16 cellular contexts compared by ENCODE assay signal in the genomic region with DNA sequence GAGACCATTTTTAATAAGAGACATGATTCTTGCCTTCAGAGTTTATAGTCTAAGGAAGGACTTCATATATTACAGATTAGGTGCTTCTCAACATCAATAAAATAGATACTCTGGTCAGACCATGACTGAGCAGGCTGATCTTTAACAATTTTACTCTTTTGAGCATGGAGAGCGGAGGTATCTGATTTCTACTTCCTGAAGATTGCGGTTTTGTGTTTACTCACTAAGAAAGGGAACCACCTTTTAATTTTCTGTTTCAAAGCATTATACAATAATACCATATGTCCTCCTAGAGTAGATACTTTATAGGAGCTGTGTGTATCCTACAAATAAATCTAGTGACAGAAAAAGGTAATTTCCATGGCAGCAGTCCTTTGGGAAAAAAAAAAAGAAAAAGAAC.
"Had no signal": no experiment of that assay in that cellular context is flagged by ENCODE, and none has a peak within 500 bp of the region (broad histone marks: within the 10 kb centered on the region; RNA-seq: fewer than 3 reads in every experiment).

No MANE protein-coding gene starts in this region.

- H3K4me3 Mint-ChIP-seq: activated naive CD8-positive, alpha-beta T cell treated with anti-CD3 and anti-CD28 coated beads, Interleukin-2, amount 50 U/mL, for 24 hours; activated T-cell treated with anti-CD3 and anti-CD28 coated beads, Interleukin-2, amount 50 U/mL, for 24 hours; neural crest cell; stimulated activated naive CD8-positive, alpha-beta T cell treated with anti-CD3 and anti-CD28 coated beads, Interleukin-15, Interleukin-2, amounts not matched to agents 100 ng/mL and 50 ng/mL, for 24 hours had no signal

- H3K36me3 ChIP-seq: gastrocnemius medialis, left lung, ovary, upper lobe of right lung had no signal

- H3K27ac ChIP-seq: gastrocnemius medialis, heart right ventricle, left lung, ovary, testis, upper lobe of right lung had no signal

- ATAC-seq: activated naive CD8-positive, alpha-beta T cell treated with anti-CD3 and anti-CD28 coated beads, Interleukin-2, amount 50 U/mL, for 24 hours; gastrocnemius medialis; heart right ventricle; left lung; upper lobe of right lung had no signal

- H3K9me3 Mint-ChIP-seq: activated naive CD8-positive, alpha-beta T cell treated with anti-CD3 and anti-CD28 coated beads, Interleukin-2, amount 50 U/mL, for 24 hours; activated T-cell treated with anti-CD3 and anti-CD28 coated beads, Interleukin-2, amount 50 U/mL, for 24 hours; stimulated activated naive CD8-positive, alpha-beta T cell treated with anti-CD3 and anti-CD28 coated beads, Interleukin-15, Interleukin-2, amounts not matched to agents 100 ng/mL and 50 ng/mL, for 24 hours had no signal

- H3K9me3 ChIP-seq: gastrocnemius medialis, heart right ventricle, left lung, ovary, testis, upper lobe of right lung had no signal

- H3K4me1 ChIP-seq: left lung, testis, upper lobe of right lung had no signal

- H3K4me1 Mint-ChIP-seq: neural crest cell had no signal

- H3K27me3 Mint-ChIP-seq: activated naive CD8-positive, alpha-beta T cell treated with anti-CD3 and anti-CD28 coated beads, Interleukin-2, amount 50 U/mL, for 24 hours; stimulated activated naive CD8-positive, alpha-beta T cell treated with anti-CD3 and anti-CD28 coated beads, Interleukin-15, Interleukin-2, amounts not matched to agents 100 ng/mL and 50 ng/mL, for 24 hours had no signal

- H3K27ac Mint-ChIP-seq: activated naive CD8-positive, alpha-beta T cell treated with anti-CD3 and anti-CD28 coated beads, Interleukin-2, amount 50 U/mL, for 24 hours; activated T-cell treated with anti-CD3 and anti-CD28 coated beads, Interleukin-2, amount 50 U/mL, for 24 hours; stimulated activated naive CD8-positive, alpha-beta T cell treated with anti-CD3 and anti-CD28 coated beads, Interleukin-15, Interleukin-2, amounts not matched to agents 100 ng/mL and 50 ng/mL, for 24 hours had no signal

- H3K27me3 ChIP-seq: gastrocnemius medialis, ovary, testis, upper lobe of right lung had no signal

- H3K4me3 ChIP-seq: gastrocnemius medialis, heart right ventricle, left lung, ovary, testis, upper lobe of right lung had no signal

- DNase-seq: activated CD4-positive, alpha-beta T cell treated with anti-CD3 and anti-CD28 coated beads, Interleukin-2, amount 50 U/mL, for 1 hour; activated effector memory CD4-positive, alpha-beta T cell treated with anti-CD3 and anti-CD28 coated beads, Interleukin-2, amount 50 U/mL, for 16 hours; activated naive CD8-positive, alpha-beta T cell treated with anti-CD3 and anti-CD28 coated beads, Interleukin-2, amount 50 U/mL, for 24 hours; activated T-cell treated with anti-CD3 and anti-CD28 coated beads, Interleukin-2, amount 50 U/mL, for 24 hours; effector CD4-positive, alpha-beta T cell; gastrocnemius medialis; heart right ventricle; islet precursor cell; left lung; ovary; stimulated activated CD4-positive, alpha-beta T cell treated with anti-CD3 and anti-CD28 coated beads, Interleukin-12 subunit alpha, Interleukin-12 subunit beta, amount 100 ng/mL, for 4 hours; stimulated activated CD4-positive, alpha-beta T cell treated with anti-CD3 and anti-CD28 coated beads, Interleukin-2, amount 100 ng/mL, for 48 hours; testis; upper lobe of right lung had no signal
